5 cellular contexts compared by ENCODE assay signal in the genomic region with DNA sequence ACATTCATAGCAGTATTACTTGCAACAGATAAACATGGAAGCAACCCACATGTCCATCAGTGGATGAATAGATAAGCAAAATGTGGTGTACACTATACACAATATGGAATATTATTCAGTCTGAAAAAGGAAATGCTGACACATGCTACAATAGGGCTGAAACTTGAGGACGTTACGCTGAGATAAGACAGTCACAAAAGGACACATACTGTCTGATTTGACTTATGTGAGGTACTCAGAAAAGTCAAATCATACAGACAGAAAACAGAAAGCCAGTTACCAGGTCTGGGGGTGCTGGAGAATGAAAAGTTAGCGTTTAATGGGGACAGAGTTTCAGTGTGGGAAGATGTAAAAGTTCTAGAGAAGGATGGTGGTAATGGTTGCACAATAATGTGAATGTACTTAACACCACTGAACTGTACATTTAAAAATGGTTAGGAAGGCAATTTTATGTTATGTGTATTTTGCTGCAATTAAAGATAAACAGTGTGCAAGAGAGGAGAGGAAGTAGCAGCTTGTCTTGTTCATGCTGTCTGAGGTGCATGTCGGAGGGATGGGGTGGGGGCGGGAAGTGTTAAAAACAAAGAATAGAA.
DNase-seq lines count a peak whose midpoint lies in the region; ATAC-seq lines count a peak whose summit lies in the region.
"Not testable (repeated sequence)": the region's sequence is repeated elsewhere in the genome, so short reads cannot be mapped to it uniquely, and the experiment has no call there.

No MANE protein-coding gene starts in this region.

- not testable (repeated sequence) for H3K36me3 Mint-ChIP-seq in activated CD4-positive, alpha-beta T cell treated with anti-CD3 and anti-CD28 coated beads for 36 hours (ENCODE audit: low read depth); activated T-helper 17 cell treated with anti-CD3 and anti-CD28 coated beads, Interleukin-2, amount 50 U/mL, for 72 hours (ENCODE audit: low read depth); immature natural killer cell; natural killer cell treated with Interleukin-12 subunit alpha and Interleukin-12 subunit beta and Interleukin-15 and Interleukin-18, amount 100 ng/mL, for 72 hours

- POLR2A ChIA-PET in activated CD4-positive, alpha-beta T cell treated with anti-CD3 and anti-CD28 coated beads for 36 hours (lab: Charles Lee): not testable (repeated sequence)

- not testable (repeated sequence) for H3K27me3 Mint-ChIP-seq in activated CD4-positive, alpha-beta T cell treated with anti-CD3 and anti-CD28 coated beads for 36 hours; activated T-helper 17 cell treated with anti-CD3 and anti-CD28 coated beads, Interleukin-2, amount 50 U/mL, for 72 hours; immature natural killer cell (ENCODE audit: low read depth in 3 of 3); natural killer cell treated with Interleukin-12 subunit alpha and Interleukin-12 subunit beta and Interleukin-15 and Interleukin-18, amount 100 ng/mL, for 72 hours

- not testable (repeated sequence) for H3K4me3 Mint-ChIP-seq in activated CD4-positive, alpha-beta T cell treated with anti-CD3 and anti-CD28 coated beads for 36 hours
- peak overlapping the region; percentile 63 for H3K4me3 Mint-ChIP-seq in activated T-helper 17 cell treated with anti-CD3 and anti-CD28 coated beads, Interleukin-2, amount 50 U/mL, for 72 hours
- H3K4me3 Mint-ChIP-seq in immature natural killer cell: peak overlapping the region in 4 of 5 donors; percentile 48 to 73 (median 68)
- H3K4me3 Mint-ChIP-seq in natural killer cell treated with Interleukin-12 subunit alpha and Interleukin-12 subunit beta and Interleukin-15 and Interleukin-18, amount 100 ng/mL, for 72 hours: peak overlapping the region; percentile 59

- peak; percentile 37 for ATAC-seq in activated CD4-positive, alpha-beta T cell treated with anti-CD3 and anti-CD28 coated beads for 36 hours
- peak; percentile 42 for ATAC-seq in activated T-helper 17 cell treated with anti-CD3 and anti-CD28 coated beads, Interleukin-2, amount 50 U/mL, for 72 hours (replicated peaks)
- ATAC-seq in natural killer cell treated with Interleukin-12 subunit alpha and Interleukin-12 subunit beta and Interleukin-15 and Interleukin-18, amount 100 ng/mL, for 72 hours: not testable (repeated sequence)

- CTCF ChIA-PET in activated CD4-positive, alpha-beta T cell treated with anti-CD3 and anti-CD28 coated beads for 36 hours (lab: Charles Lee): not testable (repeated sequence)

- H3K4me1 Mint-ChIP-seq in activated CD4-positive, alpha-beta T cell treated with anti-CD3 and anti-CD28 coated beads for 36 hours: peaks cover 17% of the 10 kb centered on the region
- H3K4me1 Mint-ChIP-seq in activated T-helper 17 cell treated with anti-CD3 and anti-CD28 coated beads, Interleukin-2, amount 50 U/mL, for 72 hours: peaks cover 12% of the 10 kb centered on the region
- peaks cover 22 to 24% of the 10 kb centered on the region in 2 donors for H3K4me1 Mint-ChIP-seq in immature natural killer cell
- peaks cover 14 to 19% of the 10 kb centered on the region in 2 donors for H3K4me1 Mint-ChIP-seq in natural killer cell treated with Interleukin-12 subunit alpha and Interleukin-12 subunit beta and Interleukin-15 and Interleukin-18, amount 100 ng/mL, for 72 hours (ENCODE audit: low read depth in 2 of 2)

- H3K9me3 Mint-ChIP-seq in activated CD4-positive, alpha-beta T cell treated with anti-CD3 and anti-CD28 coated beads for 36 hours (ENCODE audit: low read depth); activated T-helper 17 cell treated with anti-CD3 and anti-CD28 coated beads, Interleukin-2, amount 50 U/mL, for 72 hours; immature natural killer cell; natural killer cell treated with Interleukin-12 subunit alpha and Interleukin-12 subunit beta and Interleukin-15 and Interleukin-18, amount 100 ng/mL, for 72 hours: not testable (repeated sequence)

- intact Hi-C loops in activated CD4-positive, alpha-beta T cell treated with anti-CD3 and anti-CD28 coated beads for 36 hours (cut with DNase I, micrococcal nuclease): not testable (repeated sequence)

- not testable (repeated sequence) for H3K27ac Mint-ChIP-seq in activated CD4-positive, alpha-beta T cell treated with anti-CD3 and anti-CD28 coated beads for 36 hours
- H3K27ac Mint-ChIP-seq in activated T-helper 17 cell treated with anti-CD3 and anti-CD28 coated beads, Interleukin-2, amount 50 U/mL, for 72 hours: peak overlapping the region; percentile 76
- peak overlapping the region; percentile 50 to 89 (median 78) for H3K27ac Mint-ChIP-seq in immature natural killer cell
- H3K27ac Mint-ChIP-seq in natural killer cell treated with Interleukin-12 subunit alpha and Interleukin-12 subunit beta and Interleukin-15 and Interleukin-18, amount 100 ng/mL, for 72 hours: peak overlapping the region in 1 of 2 donors; percentile 62

- peak; percentile 12 for DNase-seq in OCI-M1 (lab: John Stamatoyannopoulos, UW)
- not testable (repeated sequence) for DNase-seq in activated CD4-positive, alpha-beta T cell treated with anti-CD3 and anti-CD28 coated beads for 36 hours; immature natural killer cell; natural killer cell treated with Interleukin-12 subunit alpha and Interleukin-12 subunit beta and Interleukin-15 and Interleukin-18, amount 100 ng/mL, for 72 hours (ENCODE audit: low spot score)
